In the genomic region with DNA sequence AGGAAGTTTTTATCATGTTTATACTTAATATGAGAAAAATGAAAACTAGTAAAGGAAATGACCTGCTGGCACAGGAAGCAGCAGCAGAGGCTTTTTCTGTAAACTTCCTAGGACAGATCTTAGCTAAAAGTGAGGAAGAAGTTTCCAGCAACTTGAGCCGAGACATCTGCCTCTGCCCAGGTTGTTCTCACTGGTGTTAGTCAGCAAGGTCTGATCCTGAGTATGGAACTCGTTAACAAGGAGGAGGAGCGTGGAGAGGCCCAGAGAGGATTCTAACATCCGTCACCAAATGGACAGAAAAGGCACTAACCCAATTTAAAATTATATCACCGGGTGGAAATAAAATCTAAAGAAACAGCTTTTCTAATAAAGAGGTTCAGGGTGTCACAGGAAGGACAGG, we compare ENCODE assay signal across 18 cellular contexts. TPM values are rescaled to one million over a fixed set of nuclear protein-coding genes. Genes with fewer than 3 reads are reported as not detected.
DNase-seq lines count a peak whose midpoint lies in the region; ATAC-seq and TF ChIP-seq lines count a peak whose summit lies in the region.
"Had no signal": no experiment of that assay in that cellular context is flagged by ENCODE, and none has a peak within 500 bp of the region (broad histone marks: within the 10 kb centered on the region; RNA-seq: fewer than 3 reads in every experiment).

No MANE protein-coding gene starts in this region.

- no peak overlapping the region for H4K5ac ChIP-seq in H9 (ENCODE audit: insufficient read length, low read depth, low read length)

- H3K4me3 ChIP-seq in naive thymus-derived CD4-positive, alpha-beta T cell (ENCODE audit: low read length): no peak overlapping the region
- H3K4me3 ChIP-seq: GM23338, right atrium auricular region, thoracic aorta had no signal

- H3K23ac ChIP-seq in H9 (ENCODE audit: insufficient read length, low read depth, low read length): no peak overlapping the region

- H3K4me3 Mint-ChIP-seq in T-helper 1 cell treated with Interleukin-12 subunit alpha and Interleukin-12 subunit beta and Interleukin-4 antibody, amounts not matched to agents 30 μg/mL and 1 μg/mL, for 36 hours: peak overlapping the region; percentile 69
- no peak overlapping the region for H3K4me3 Mint-ChIP-seq in H9
- H3K4me3 Mint-ChIP-seq in activated naive CD8-positive, alpha-beta T cell treated with anti-CD3 and anti-CD28 coated beads, Interleukin-2, amount 10 ng/mL, durations not matched to agents 7 days and 5 days: peak overlapping the region; percentile 73
- H3K4me3 Mint-ChIP-seq in naive thymus-derived CD4-positive, alpha-beta T cell: peak overlapping the region; percentile 68 to 89 (median 81)
- H3K4me3 Mint-ChIP-seq: GM23338, immature natural killer cell, memory B cell had no signal

- peaks cover 21% of the 10 kb centered on the region for H3K36me3 Mint-ChIP-seq in T-helper 1 cell treated with Interleukin-12 subunit alpha and Interleukin-12 subunit beta and Interleukin-4 antibody, amounts not matched to agents 30 μg/mL and 1 μg/mL, for 36 hours (ENCODE audit: low read depth)
- peaks cover 2 to 45% (median 31%) of the 10 kb centered on the region in 3 experiments; a peak in 6 of 7 replicates for H3K36me3 Mint-ChIP-seq in H9 (ENCODE audit: insufficient read depth in 1 of 3, low read depth in 3 of 3)
- peaks cover 31% of the 10 kb centered on the region for H3K36me3 Mint-ChIP-seq in activated naive CD8-positive, alpha-beta T cell treated with anti-CD3 and anti-CD28 coated beads, Interleukin-2, amount 10 ng/mL, durations not matched to agents 7 days and 5 days
- peaks cover 5 to 31% (median 12%) of the 10 kb centered on the region in 5 donors for H3K36me3 Mint-ChIP-seq in naive thymus-derived CD4-positive, alpha-beta T cell

- no peak overlapping the region for H2BK15ac ChIP-seq in H9 (ENCODE audit: low read depth, low read length)

- H3K56ac ChIP-seq in H9 (ENCODE audit: insufficient read length, low read depth, low read length): no peak overlapping the region

- no peak overlapping the region for H3K4me2 ChIP-seq in H9 (ENCODE audit: insufficient read depth, insufficient read length, low read length)
- H3K4me2 ChIP-seq: GM23338 had no signal

- H2BK5ac ChIP-seq in H9 (ENCODE audit: insufficient read length, low read length): no peak overlapping the region

- no peak overlapping the region for H3K4ac ChIP-seq in H9 (ENCODE audit: low read depth, low read length)

- H3K9me3 Mint-ChIP-seq in T-helper 1 cell treated with Interleukin-12 subunit alpha and Interleukin-12 subunit beta and Interleukin-4 antibody, amounts not matched to agents 30 μg/mL and 1 μg/mL, for 36 hours: no peaks in the 10 kb centered on the region
- H3K9me3 Mint-ChIP-seq in H9: no peaks in the 10 kb centered on the region
- H3K9me3 Mint-ChIP-seq in activated naive CD8-positive, alpha-beta T cell treated with anti-CD3 and anti-CD28 coated beads, Interleukin-2, amount 10 ng/mL, durations not matched to agents 7 days and 5 days: no peaks in the 10 kb centered on the region
- H3K9me3 Mint-ChIP-seq in naive thymus-derived CD4-positive, alpha-beta T cell: no peaks in the 10 kb centered on the region
- H3K9me3 Mint-ChIP-seq: GM23338, immature natural killer cell, memory B cell had no signal

- no peaks in the 10 kb centered on the region for H3K27me3 ChIP-seq in H9 (ENCODE audit: insufficient read depth, low read length)
- no peaks in the 10 kb centered on the region for H3K27me3 ChIP-seq in naive thymus-derived CD4-positive, alpha-beta T cell (ENCODE audit: control insufficient read depth in 2 of 2, insufficient read depth in 2 of 2, low read length in 2 of 2)
- H3K27me3 ChIP-seq: right atrium auricular region had no signal

- no peak for ATAC-seq in activated naive CD8-positive, alpha-beta T cell treated with anti-CD3 and anti-CD28 coated beads, Interleukin-2, amount 10 ng/mL, durations not matched to agents 7 days and 5 days (ENCODE audit: low read depth)
- no peak for ATAC-seq in naive thymus-derived CD4-positive, alpha-beta T cell
- no peak for ATAC-seq in HG02623 (IDR thresholded peaks at IDR 0.05; ENCODE audit: unreplicated experiment)
- ATAC-seq: GM23338 had no signal

- H4K91ac ChIP-seq in H9 (ENCODE audit: insufficient read length, low read depth, low read length): no peak overlapping the region

- no peak overlapping the region for H3K14ac ChIP-seq in H9 (ENCODE audit: insufficient read depth, low read length)

- H3K27ac ChIP-seq in H9 (ENCODE audit: insufficient read length, low read depth, low read length): no peak overlapping the region
- peak overlapping the region; percentile 15 for H3K27ac ChIP-seq in naive thymus-derived CD4-positive, alpha-beta T cell (ENCODE audit: low read depth, low read length)
- H3K27ac ChIP-seq: right atrium auricular region, thoracic aorta had no signal

- H3K27me3 Mint-ChIP-seq in T-helper 1 cell treated with Interleukin-12 subunit alpha and Interleukin-12 subunit beta and Interleukin-4 antibody, amounts not matched to agents 30 μg/mL and 1 μg/mL, for 36 hours (ENCODE audit: low read depth): no peaks in the 10 kb centered on the region
- H3K27me3 Mint-ChIP-seq in H9 (ENCODE audit: low read depth): no peaks in the 10 kb centered on the region
- no peaks in the 10 kb centered on the region for H3K27me3 Mint-ChIP-seq in activated naive CD8-positive, alpha-beta T cell treated with anti-CD3 and anti-CD28 coated beads, Interleukin-2, amount 10 ng/mL, durations not matched to agents 7 days and 5 days
- no peaks in the 10 kb centered on the region for H3K27me3 Mint-ChIP-seq in naive thymus-derived CD4-positive, alpha-beta T cell
- H3K27me3 Mint-ChIP-seq: memory B cell had no signal

- H2AFZ ChIP-seq in H9 (ENCODE audit: low read length): no peak overlapping the region
- H2AFZ ChIP-seq: GM23338 had no signal

- no peaks in the 10 kb centered on the region for H3K9me3 ChIP-seq in H9 (ENCODE audit: control insufficient read depth, low read depth, low read length)
- no peaks in the 10 kb centered on the region for H3K9me3 ChIP-seq in naive thymus-derived CD4-positive, alpha-beta T cell (ENCODE audit: control insufficient read depth in 2 of 3, low read length in 3 of 3)
- H3K9me3 ChIP-seq: right atrium auricular region, thoracic aorta had no signal

- H2BK120ac ChIP-seq in H9 (ENCODE audit: low read depth, low read length, poor library complexity, severe bottlenecking): no peak overlapping the region

- POLR2A ChIA-PET in activated naive CD8-positive, alpha-beta T cell treated with anti-CD3 and anti-CD28 coated beads, Interleukin-2, amount 10 ng/mL, durations not matched to agents 7 days and 5 days (lab: Charles Lee): interaction anchor here (1.0 to 2.0 kb wide), 4 partner anchors 14 to 95 kb away, joined by 3 to 16 read pairs (median 8); a partner anchor contains a TSS
- POLR2A ChIA-PET in naive thymus-derived CD4-positive, alpha-beta T cell (lab: Charles Lee): interaction anchor here (0.8 to 3.8 kb wide), 7 partner anchors 9 to 95 kb away, joined by 3 to 25 read pairs (median 4); a partner anchor contains a TSS

- H3K9ac ChIP-seq in H9 (ENCODE audit: extremely low read depth, insufficient read length, low read length): no peak overlapping the region

- H3K27ac Mint-ChIP-seq in T-helper 1 cell treated with Interleukin-12 subunit alpha and Interleukin-12 subunit beta and Interleukin-4 antibody, amounts not matched to agents 30 μg/mL and 1 μg/mL, for 36 hours: peak overlapping the region; percentile 86
- H3K27ac Mint-ChIP-seq in H9: peak overlapping the region in 2 of 3 experiments; percentile 9 to 34; a peak in 1 of 7 replicates
- peak overlapping the region; percentile 88 for H3K27ac Mint-ChIP-seq in activated naive CD8-positive, alpha-beta T cell treated with anti-CD3 and anti-CD28 coated beads, Interleukin-2, amount 10 ng/mL, durations not matched to agents 7 days and 5 days
- H3K27ac Mint-ChIP-seq in naive thymus-derived CD4-positive, alpha-beta T cell: peak overlapping the region; percentile 84 to 99 (median 91)
- H3K27ac Mint-ChIP-seq: immature natural killer cell, memory B cell had no signal

- H4K8ac ChIP-seq in H9 (replicated peaks; ENCODE audit: insufficient read length, low read depth, low read length): no peak overlapping the region

- no CpG with 5 or more reads among the region's 5 CpGs for WGBS in H9 (ENCODE audit: extremely low coverage, insufficient read length, low lambda C conversion rate)

- H3K4me1 ChIP-seq in H9 (ENCODE audit: insufficient read depth, low read length): no peaks in the 10 kb centered on the region
- H3K4me1 ChIP-seq in naive thymus-derived CD4-positive, alpha-beta T cell (ENCODE audit: control insufficient read depth in 2 of 2, insufficient read depth in 2 of 2, low read length in 2 of 2): peaks cover 0 to 18% of the 10 kb centered on the region in 2 donors
- H3K4me1 ChIP-seq: right atrium auricular region had no signal

- no peak for TF ChIP-seq CTCF in H9 (conservative IDR thresholded peaks at IDR 0.05)

- H2AK5ac ChIP-seq in H9 (ENCODE audit: insufficient read length, low read length): no peak overlapping the region

- DNase-seq in T-helper 1 cell: no peak
- DNase-seq in H9: no peak
- DNase-seq in activated naive CD8-positive, alpha-beta T cell treated with anti-CD3 and anti-CD28 coated beads, Interleukin-2, amount 10 ng/mL, durations not matched to agents 7 days and 5 days: no peak
- no peak for DNase-seq in naive thymus-derived CD4-positive, alpha-beta T cell
- DNase-seq in putamen (ENCODE audit: low spot score): no peak
- DNase-seq in SHP77 (lab: John Stamatoyannopoulos, UW): no peak
- DNase-seq: 8988T, cerebellar nuclear complex, EL, immature natural killer cell, NCI-H1694, OCI-M1 had no signal

- H2BK12ac ChIP-seq in H9 (ENCODE audit: insufficient read length, low read depth, low read length): no peak overlapping the region

- no peaks in the 10 kb centered on the region for H3K79me2 ChIP-seq in H9 (ENCODE audit: insufficient read depth, low read length)

- no peaks in the 10 kb centered on the region for H4K20me1 ChIP-seq in H9 (ENCODE audit: control insufficient read depth, insufficient read depth, insufficient read length)

- CTCF ChIA-PET in naive thymus-derived CD4-positive, alpha-beta T cell (lab: Charles Lee): interaction anchor here (1.0 kb wide), 1 partner anchor 236 kb away, joined by 3 read pairs; no protein-coding TSS in a partner anchor

- H3K79me1 ChIP-seq in H9 (ENCODE audit: insufficient read depth, low read depth, low read length, poor library complexity, severe bottlenecking): no peaks in the 10 kb centered on the region

- intact Hi-C loops in naive thymus-derived CD4-positive, alpha-beta T cell (cut with micrococcal nuclease): no loop called here

- H3K36me3 ChIP-seq in naive thymus-derived CD4-positive, alpha-beta T cell (ENCODE audit: control insufficient read depth in 2 of 3, insufficient read depth in 3 of 3, low read length in 3 of 3): no peaks in the 10 kb centered on the region

- no peaks in the 10 kb centered on the region for H3K23me2 ChIP-seq in H9 (ENCODE audit: insufficient read length, low read depth, low read length, poor library complexity, severe bottlenecking)

- no peak overlapping the region for H3K18ac ChIP-seq in H9 (ENCODE audit: insufficient read length, low read depth, low read length)

- H3T11ph ChIP-seq in H9 (ENCODE audit: low read length): no peak overlapping the region

- H2BK20ac ChIP-seq in H9 (ENCODE audit: low read depth, low read length, poor library complexity, severe bottlenecking): no peak overlapping the region

- H3K4me1 Mint-ChIP-seq in T-helper 1 cell treated with Interleukin-12 subunit alpha and Interleukin-12 subunit beta and Interleukin-4 antibody, amounts not matched to agents 30 μg/mL and 1 μg/mL, for 36 hours (ENCODE audit: low read depth): peaks cover 20% of the 10 kb centered on the region
- H3K4me1 Mint-ChIP-seq in H9: peaks cover 7 to 9% of the 10 kb centered on the region in 2 experiments; a peak in 1 of 4 replicates
- H3K4me1 Mint-ChIP-seq in activated naive CD8-positive, alpha-beta T cell treated with anti-CD3 and anti-CD28 coated beads, Interleukin-2, amount 10 ng/mL, durations not matched to agents 7 days and 5 days: peaks cover 20% of the 10 kb centered on the region
- peaks cover 5 to 28% (median 24%) of the 10 kb centered on the region in 7 donors for H3K4me1 Mint-ChIP-seq in naive thymus-derived CD4-positive, alpha-beta T cell
- H3K4me1 Mint-ChIP-seq: GM23338 had no signal

RNA-seq across cellular contexts. Expression of a gene that starts 43.6 kb away (rescaled TPM):
- 11.5 and 13.5 TPM in 2 replicates for total RNA-seq in H9 (2021)
- total RNA-seq in activated naive CD8-positive, alpha-beta T cell treated with anti-CD3 and anti-CD28 coated beads, Interleukin-2, amount 10 ng/mL, durations not matched to agents 7 days and 5 days: 100 to 1,000 TPM; 121 to 123 TPM
- 100 to 1,000 TPM in 4 of 5 experiments, 10 to 100 TPM in 1; 96.0 to 132 (median 126) TPM for total RNA-seq in naive thymus-derived CD4-positive, alpha-beta T cell
- polyA plus RNA-seq in naive thymus-derived CD4-positive, alpha-beta T cell: 10 to 100 TPM; 80.6 to 88.4 TPM

RNA-seq across cellular contexts. Expression of a gene that starts 46.0 kb away (rescaled TPM):
- 26.1 and 26.9 TPM in 2 replicates for total RNA-seq in H9 (2021)
- total RNA-seq in activated naive CD8-positive, alpha-beta T cell treated with anti-CD3 and anti-CD28 coated beads, Interleukin-2, amount 10 ng/mL, durations not matched to agents 7 days and 5 days: 10 to 100 TPM; 18.9 to 20.6 TPM
- total RNA-seq in naive thymus-derived CD4-positive, alpha-beta T cell: 10 to 100 TPM; 16.3 to 22.2 (median 20.4) TPM
- polyA plus RNA-seq in naive thymus-derived CD4-positive, alpha-beta T cell: 10 to 100 TPM in 1 of 2 donors, 1 to 10 TPM in 1; 8.1 to 12.9 TPM

Comparison
In these comparisons a context has a peak if more than half of its experiments do, and no peak if none do; other contexts are left out.
1. H3K27ac Mint-ChIP-seq: peak in every context shown above with its lines; median percentile 91 in naive thymus-derived CD4-positive, alpha-beta T cell; 88 in activated naive CD8-positive, alpha-beta T cell treated with anti-CD3 and anti-CD28 coated beads, Interleukin-2, amount 10 ng/mL, durations not matched to agents 7 days and 5 days; 86 in T-helper 1 cell treated with Interleukin-12 subunit alpha and Interleukin-12 subunit beta and Interleukin-4 antibody, amounts not matched to agents 30 μg/mL and 1 μg/mL, for 36 hours; 22 in H9.
2. H3K4me3 Mint-ChIP-seq: peak in T-helper 1 cell treated with Interleukin-12 subunit alpha and Interleukin-12 subunit beta and Interleukin-4 antibody, amounts not matched to agents 30 μg/mL and 1 μg/mL, for 36 hours (single experiment), activated naive CD8-positive, alpha-beta T cell treated with anti-CD3 and anti-CD28 coated beads, Interleukin-2, amount 10 ng/mL, durations not matched to agents 7 days and 5 days (single experiment) and naive thymus-derived CD4-positive, alpha-beta T cell (10 of 10); none in H9 (0 of 2).